Comparison of ENCODE assay signal across 1 cellular context in genomic region chr22:43838571-43839307, GRCh38.
TF ChIP-seq lines count a peak whose summit lies in the region.

No MANE protein-coding gene starts in this region.

TF ChIP-seq in WTC11, 78 proteins besides CTCF, POLR2A, EP300 and RAD21 (continued from another document):
- TF ChIP-seq ERG (CRISPR knock-in tag; IDR thresholded peaks at IDR 0.05), result no peak
- no peak for TF ChIP-seq E2F1 (CRISPR knock-in tag; IDR thresholded peaks at IDR 0.05)
- TF ChIP-seq FOXP4 (CRISPR knock-in tag; IDR thresholded peaks at IDR 0.05), result no peak
- TF ChIP-seq FOXJ3 (CRISPR knock-in tag; IDR thresholded peaks at IDR 0.05; ENCODE audit: borderline replicate concordance), result no peak
